14 cellular contexts compared by ENCODE assay signal in genomic region chr3:56288258-56288657, GRCh38.
A peak's percentile ranks its signal among the peaks of the same experiment; 100 is the strongest.
DNase-seq lines count a peak whose midpoint lies in the region; ATAC-seq and TF ChIP-seq lines count a peak whose summit lies in the region.
"Had no signal": no experiment of that assay in that cellular context is flagged by ENCODE, and none has a peak within 500 bp of the region (broad histone marks: within the 10 kb centered on the region; RNA-seq: fewer than 3 reads in every experiment).

No MANE protein-coding gene starts in this region.

- no peak for TF ChIP-seq POLR2A in GM18505 (IDR thresholded peaks at IDR 0.05; ENCODE audit: borderline replicate concordance, extremely low read depth, insufficient read depth, insufficient read length)

- intact Hi-C loops in posterior cingulate gyrus (cut with DNase I): no loop called here

- H3K4me3 Mint-ChIP-seq in activated naive CD8-positive, alpha-beta T cell treated with anti-CD3 and anti-CD28 coated beads for 36 hours: no peak overlapping the region
- H3K4me3 Mint-ChIP-seq: B cell; CD4-positive, alpha-beta T cell had no signal

- DNase-seq in H7 (peak; percentile 30), iPS DF 19.7 (ENCODE audit: low read depth, low spot score) (peak; percentile 33), NCI-H1105 (lab: John Stamatoyannopoulos, UW) (no peak), posterior cingulate gyrus (no peak)
- no peak for DNase-seq in activated naive CD8-positive, alpha-beta T cell treated with anti-CD3 and anti-CD28 coated beads for 36 hours
- DNase-seq: C1 segment of cervical spinal cord; Calu3; CD4-positive, alpha-beta T cell; DMS 273 treated with DMSO at 0.1 percent for 48 hours; GOT3 had no signal

- H3K4me1 ChIP-seq in HUES64 (ENCODE audit: insufficient read depth, low read length): peaks cover 47% of the 10 kb centered on the region

- H3K4me3 ChIP-seq in H7 (ENCODE audit: insufficient read depth, low read depth, low read length): no peak overlapping the region
- H3K4me3 ChIP-seq in HUES64 (ENCODE audit: low read length): no peak overlapping the region

- H3K9me3 ChIP-seq in HUES64 (ENCODE audit: insufficient read depth, low read depth, low read length): peaks cover 8% of the 10 kb centered on the region

- H3K36me3 ChIP-seq in H7 (replicated peaks; ENCODE audit: control insufficient read depth, insufficient read depth, low read length) (no peaks in the 10 kb centered on the region), HUES64 (ENCODE audit: insufficient read depth, low read length) (no peaks in the 10 kb centered on the region; the same call in 1 of the 2 replicates)

- no peak overlapping the region for H3K9ac ChIP-seq in HUES64 (ENCODE audit: low read depth, low read length)

- WGBS in HUES64: 26% methylated on average over 3 of the region's 4 CpGs

- peaks cover 18% of the 10 kb centered on the region for H3K27me3 Mint-ChIP-seq in activated naive CD8-positive, alpha-beta T cell treated with anti-CD3 and anti-CD28 coated beads for 36 hours

- no peaks in the 10 kb centered on the region for H3K36me3 Mint-ChIP-seq in activated naive CD8-positive, alpha-beta T cell treated with anti-CD3 and anti-CD28 coated beads for 36 hours

- H3K27me3 ChIP-seq in H7 (ENCODE audit: control insufficient read depth, insufficient read depth, low read length) (no peaks in the 10 kb centered on the region), HUES64 (ENCODE audit: insufficient read depth, low read length) (no peaks in the 10 kb centered on the region)

- no peak overlapping the region for H3K27ac Mint-ChIP-seq in activated naive CD8-positive, alpha-beta T cell treated with anti-CD3 and anti-CD28 coated beads for 36 hours
- H3K27ac Mint-ChIP-seq: B cell; CD4-positive, alpha-beta T cell had no signal

- no peaks in the 10 kb centered on the region for H3K9me3 Mint-ChIP-seq in activated naive CD8-positive, alpha-beta T cell treated with anti-CD3 and anti-CD28 coated beads for 36 hours
- H3K9me3 Mint-ChIP-seq: CD4-positive, alpha-beta T cell had no signal

- H3K4me1 Mint-ChIP-seq in activated naive CD8-positive, alpha-beta T cell treated with anti-CD3 and anti-CD28 coated beads for 36 hours: peaks cover 6% of the 10 kb centered on the region
- H3K4me1 Mint-ChIP-seq: B cell had no signal

- peak overlapping the region; percentile 49; the same call in 1 of the 2 replicates for H3K27ac ChIP-seq in HUES64 (ENCODE audit: low read depth, low read length)

- ATAC-seq in GM18505 (IDR thresholded peaks at IDR 0.05; ENCODE audit: unreplicated experiment): no peak
- ATAC-seq: HepG2 had no signal

Comparison
In these comparisons a context has a peak if more than half of its experiments do, and no peak if none do; other contexts are left out.
1. DNase-seq: peak in H7 (single experiment) and iPS DF 19.7 (single experiment); none in activated naive CD8-positive, alpha-beta T cell treated with anti-CD3 and anti-CD28 coated beads for 36 hours (single experiment), NCI-H1105 (single experiment) and posterior cingulate gyrus (0 of 10).